1 cellular context compared by ENCODE assay signal in the genomic region with DNA sequence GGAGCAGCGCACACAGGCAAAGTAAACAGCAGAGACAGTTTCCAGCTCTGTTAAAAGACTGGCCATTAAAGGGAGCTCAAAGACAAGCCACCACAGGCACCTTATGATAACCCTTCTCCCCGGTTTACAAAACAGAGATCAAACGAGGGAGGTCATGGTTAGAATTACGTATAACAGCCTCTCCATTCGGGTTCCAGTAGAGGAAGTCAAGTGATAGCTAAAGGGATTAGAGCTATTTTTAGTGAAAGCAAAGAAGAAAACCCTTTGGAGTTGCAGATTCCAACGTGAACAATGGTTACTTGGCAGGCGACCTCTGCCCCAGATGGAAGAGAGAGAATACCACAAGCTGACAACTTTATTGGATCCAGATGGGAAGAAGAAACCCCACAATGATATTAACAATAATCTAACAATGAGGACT.
TF ChIP-seq lines count a peak whose summit lies in the region.

No MANE protein-coding gene starts in this region.

TF ChIP-seq in HepG2, 621 proteins besides CTCF, POLR2A, EP300 and RAD21 (continues in another document):
- TF ChIP-seq KAT7 (CRISPR knock-in tag; IDR thresholded peaks at IDR 0.05; ENCODE audit: borderline replicate concordance): no peak
- no peak for TF ChIP-seq FOXP1 (IDR thresholded peaks at IDR 0.05)
- TF ChIP-seq FOXP1 (CRISPR knock-in tag; IDR thresholded peaks at IDR 0.05): peak; percentile 55
- no peak for TF ChIP-seq ZNF382 (CRISPR knock-in tag; IDR thresholded peaks at IDR 0.05; ENCODE audit: borderline replicate concordance)
- no peak for TF ChIP-seq MTF1 (CRISPR knock-in tag; IDR thresholded peaks at IDR 0.05)
- TF ChIP-seq, protein P1, sequence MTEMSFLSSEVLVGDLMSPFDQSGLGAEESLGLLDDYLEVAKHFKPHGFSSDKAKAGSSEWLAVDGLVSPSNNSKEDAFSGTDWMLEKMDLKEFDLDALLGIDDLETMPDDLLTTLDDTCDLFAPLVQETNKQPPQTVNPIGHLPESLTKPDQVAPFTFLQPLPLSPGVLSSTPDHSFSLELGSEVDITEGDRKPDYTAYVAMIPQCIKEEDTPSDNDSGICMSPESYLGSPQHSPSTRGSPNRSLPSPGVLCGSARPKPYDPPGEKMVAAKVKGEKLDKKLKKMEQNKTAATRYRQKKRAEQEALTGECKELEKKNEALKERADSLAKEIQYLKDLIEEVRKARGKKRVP (CRISPR knock-in tag; IDR thresholded peaks at IDR 0.05): no peak
- TF ChIP-seq, protein P2, sequence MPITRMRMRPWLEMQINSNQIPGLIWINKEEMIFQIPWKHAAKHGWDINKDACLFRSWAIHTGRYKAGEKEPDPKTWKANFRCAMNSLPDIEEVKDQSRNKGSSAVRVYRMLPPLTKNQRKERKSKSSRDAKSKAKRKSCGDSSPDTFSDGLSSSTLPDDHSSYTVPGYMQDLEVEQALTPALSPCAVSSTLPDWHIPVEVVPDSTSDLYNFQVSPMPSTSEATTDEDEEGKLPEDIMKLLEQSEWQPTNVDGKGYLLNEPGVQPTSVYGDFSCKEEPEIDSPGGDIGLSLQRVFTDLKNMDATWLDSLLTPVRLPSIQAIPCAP (CRISPR knock-in tag; IDR thresholded peaks at IDR 0.05; ENCODE audit: low read depth): no peak
- peak; percentile 19; the same call in 1 of the 2 replicates for TF ChIP-seq FOXJ3 (CRISPR knock-in tag; IDR thresholded peaks at IDR 0.05; ENCODE audit: borderline replicate concordance)
- TF ChIP-seq, protein P3, sequence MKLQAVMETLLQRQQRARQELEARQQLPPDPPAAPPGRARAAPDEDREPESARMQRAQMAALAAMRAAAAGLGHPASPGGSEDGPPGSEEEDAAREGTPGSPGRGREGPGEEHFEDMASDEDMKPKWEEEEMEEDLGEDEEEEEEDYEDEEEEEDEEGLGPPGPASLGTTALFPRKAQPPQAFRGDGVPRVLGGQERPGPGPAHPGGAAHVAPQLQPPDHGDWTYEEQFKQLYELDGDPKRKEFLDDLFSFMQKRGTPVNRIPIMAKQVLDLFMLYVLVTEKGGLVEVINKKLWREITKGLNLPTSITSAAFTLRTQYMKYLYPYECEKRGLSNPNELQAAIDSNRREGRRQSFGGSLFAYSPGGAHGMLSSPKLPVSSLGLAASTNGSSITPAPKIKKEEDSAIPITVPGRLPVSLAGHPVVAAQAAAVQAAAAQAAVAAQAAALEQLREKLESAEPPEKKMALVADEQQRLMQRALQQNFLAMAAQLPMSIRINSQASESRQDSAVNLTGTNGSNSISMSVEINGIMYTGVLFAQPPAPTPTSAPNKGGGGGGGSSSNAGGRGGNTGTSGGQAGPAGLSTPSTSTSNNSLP (IDR thresholded peaks at IDR 0.05; ENCODE audit: low read depth, low read length): 0 out of 2 replicates have a peak, but pooled peaks have one; percentile 38
- TF ChIP-seq CCDC6 (CRISPR knock-in tag; IDR thresholded peaks at IDR 0.05): no peak
- TF ChIP-seq CBX5 (CRISPR knock-in tag; IDR thresholded peaks at IDR 0.05; ENCODE audit: borderline replicate concordance): no peak
- TF ChIP-seq ZNF431 (CRISPR knock-in tag; IDR thresholded peaks at IDR 0.05; ENCODE audit: borderline replicate concordance, low read depth): no peak; the same call in 1 of the 2 replicates
- no peak for TF ChIP-seq ZNF446 (CRISPR knock-in tag; IDR thresholded peaks at IDR 0.05)
- TF ChIP-seq SMAD1 (CRISPR knock-in tag; IDR thresholded peaks at IDR 0.05; ENCODE audit: borderline replicate concordance, low read depth): no peak
- no peak for TF ChIP-seq ZNF547 (CRISPR knock-in tag; IDR thresholded peaks at IDR 0.05)
- TF ChIP-seq CC2D1A (CRISPR knock-in tag; IDR thresholded peaks at IDR 0.05): no peak
- TF ChIP-seq PHF8 (CRISPR knock-in tag; IDR thresholded peaks at IDR 0.05): no peak
- no peak for TF ChIP-seq ERF (CRISPR knock-in tag; IDR thresholded peaks at IDR 0.05)
- TF ChIP-seq MYC (CRISPR knock-in tag; IDR thresholded peaks at IDR 0.05; ENCODE audit: borderline replicate concordance): no peak
- TF ChIP-seq, protein P4, sequence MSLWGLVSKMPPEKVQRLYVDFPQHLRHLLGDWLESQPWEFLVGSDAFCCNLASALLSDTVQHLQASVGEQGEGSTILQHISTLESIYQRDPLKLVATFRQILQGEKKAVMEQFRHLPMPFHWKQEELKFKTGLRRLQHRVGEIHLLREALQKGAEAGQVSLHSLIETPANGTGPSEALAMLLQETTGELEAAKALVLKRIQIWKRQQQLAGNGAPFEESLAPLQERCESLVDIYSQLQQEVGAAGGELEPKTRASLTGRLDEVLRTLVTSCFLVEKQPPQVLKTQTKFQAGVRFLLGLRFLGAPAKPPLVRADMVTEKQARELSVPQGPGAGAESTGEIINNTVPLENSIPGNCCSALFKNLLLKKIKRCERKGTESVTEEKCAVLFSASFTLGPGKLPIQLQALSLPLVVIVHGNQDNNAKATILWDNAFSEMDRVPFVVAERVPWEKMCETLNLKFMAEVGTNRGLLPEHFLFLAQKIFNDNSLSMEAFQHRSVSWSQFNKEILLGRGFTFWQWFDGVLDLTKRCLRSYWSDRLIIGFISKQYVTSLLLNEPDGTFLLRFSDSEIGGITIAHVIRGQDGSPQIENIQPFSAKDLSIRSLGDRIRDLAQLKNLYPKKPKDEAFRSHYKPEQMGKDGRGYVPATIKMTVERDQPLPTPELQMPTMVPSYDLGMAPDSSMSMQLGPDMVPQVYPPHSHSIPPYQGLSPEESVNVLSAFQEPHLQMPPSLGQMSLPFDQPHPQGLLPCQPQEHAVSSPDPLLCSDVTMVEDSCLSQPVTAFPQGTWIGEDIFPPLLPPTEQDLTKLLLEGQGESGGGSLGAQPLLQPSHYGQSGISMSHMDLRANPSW (CRISPR knock-in tag; IDR thresholded peaks at IDR 0.05; ENCODE audit: borderline replicate concordance): no peak
- TF ChIP-seq POLR2G (IDR thresholded peaks at IDR 0.05; ENCODE audit: low read depth, low read length): no peak
- TF ChIP-seq ZNF644 (CRISPR knock-in tag; IDR thresholded peaks at IDR 0.05; ENCODE audit: low read depth): no peak
- no peak for TF ChIP-seq RFX5 (IDR thresholded peaks at IDR 0.05; ENCODE audit: low read depth, low read length)
- TF ChIP-seq, protein P5, sequence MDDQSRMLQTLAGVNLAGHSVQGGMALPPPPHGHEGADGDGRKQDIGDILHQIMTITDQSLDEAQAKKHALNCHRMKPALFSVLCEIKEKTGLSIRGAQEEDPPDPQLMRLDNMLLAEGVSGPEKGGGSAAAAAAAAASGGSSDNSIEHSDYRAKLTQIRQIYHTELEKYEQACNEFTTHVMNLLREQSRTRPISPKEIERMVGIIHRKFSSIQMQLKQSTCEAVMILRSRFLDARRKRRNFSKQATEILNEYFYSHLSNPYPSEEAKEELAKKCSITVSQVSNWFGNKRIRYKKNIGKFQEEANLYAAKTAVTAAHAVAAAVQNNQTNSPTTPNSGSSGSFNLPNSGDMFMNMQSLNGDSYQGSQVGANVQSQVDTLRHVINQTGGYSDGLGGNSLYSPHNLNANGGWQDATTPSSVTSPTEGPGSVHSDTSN (CRISPR knock-in tag; IDR thresholded peaks at IDR 0.05; ENCODE audit: borderline replicate concordance): no peak
- TF ChIP-seq ZNF329 (CRISPR knock-in tag; IDR thresholded peaks at IDR 0.05; ENCODE audit: low read depth): no peak
- no peak for TF ChIP-seq NFATC3 (CRISPR knock-in tag; IDR thresholded peaks at IDR 0.05)
- TF ChIP-seq, protein P6, sequence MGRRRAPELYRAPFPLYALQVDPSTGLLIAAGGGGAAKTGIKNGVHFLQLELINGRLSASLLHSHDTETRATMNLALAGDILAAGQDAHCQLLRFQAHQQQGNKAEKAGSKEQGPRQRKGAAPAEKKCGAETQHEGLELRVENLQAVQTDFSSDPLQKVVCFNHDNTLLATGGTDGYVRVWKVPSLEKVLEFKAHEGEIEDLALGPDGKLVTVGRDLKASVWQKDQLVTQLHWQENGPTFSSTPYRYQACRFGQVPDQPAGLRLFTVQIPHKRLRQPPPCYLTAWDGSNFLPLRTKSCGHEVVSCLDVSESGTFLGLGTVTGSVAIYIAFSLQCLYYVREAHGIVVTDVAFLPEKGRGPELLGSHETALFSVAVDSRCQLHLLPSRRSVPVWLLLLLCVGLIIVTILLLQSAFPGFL (CRISPR knock-in tag; IDR thresholded peaks at IDR 0.05): no peak
- TF ChIP-seq TOPORS (CRISPR knock-in tag; IDR thresholded peaks at IDR 0.05): no peak
- TF ChIP-seq ZFP36 (IDR thresholded peaks at IDR 0.05; ENCODE audit: borderline replicate concordance, low read depth, low read length, partially characterized antibody): no peak
- TF ChIP-seq, protein P7, sequence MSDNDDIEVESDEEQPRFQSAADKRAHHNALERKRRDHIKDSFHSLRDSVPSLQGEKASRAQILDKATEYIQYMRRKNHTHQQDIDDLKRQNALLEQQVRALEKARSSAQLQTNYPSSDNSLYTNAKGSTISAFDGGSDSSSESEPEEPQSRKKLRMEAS (IDR thresholded peaks at IDR 0.05): no peak; the same call in 1 of the 2 replicates
- no peak for TF ChIP-seq KLF11 (CRISPR knock-in tag; IDR thresholded peaks at IDR 0.05)
- no peak for TF ChIP-seq ZSCAN20 (CRISPR knock-in tag; IDR thresholded peaks at IDR 0.05; ENCODE audit: borderline replicate concordance)
- peak; percentile 47; the same call in 1 of the 2 replicates for TF ChIP-seq SIX4 (CRISPR knock-in tag; IDR thresholded peaks at IDR 0.05)
- TF ChIP-seq ASH2L (IDR thresholded peaks at IDR 0.05; ENCODE audit: insufficient read length, low read depth, low read length): peak; percentile 62
- TF ChIP-seq, protein P8, sequence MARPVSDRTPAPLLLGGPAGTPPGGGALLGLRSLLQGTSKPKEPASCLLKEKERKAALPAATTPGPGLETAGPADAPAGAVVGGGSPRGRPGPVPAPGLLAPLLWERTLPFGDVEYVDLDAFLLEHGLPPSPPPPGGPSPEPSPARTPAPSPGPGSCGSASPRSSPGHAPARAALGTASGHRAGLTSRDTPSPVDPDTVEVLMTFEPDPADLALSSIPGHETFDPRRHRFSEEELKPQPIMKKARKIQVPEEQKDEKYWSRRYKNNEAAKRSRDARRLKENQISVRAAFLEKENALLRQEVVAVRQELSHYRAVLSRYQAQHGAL (CRISPR knock-in tag; IDR thresholded peaks at IDR 0.05; ENCODE audit: not compliant biosample characterization): no peak
- TF ChIP-seq, protein P9, sequence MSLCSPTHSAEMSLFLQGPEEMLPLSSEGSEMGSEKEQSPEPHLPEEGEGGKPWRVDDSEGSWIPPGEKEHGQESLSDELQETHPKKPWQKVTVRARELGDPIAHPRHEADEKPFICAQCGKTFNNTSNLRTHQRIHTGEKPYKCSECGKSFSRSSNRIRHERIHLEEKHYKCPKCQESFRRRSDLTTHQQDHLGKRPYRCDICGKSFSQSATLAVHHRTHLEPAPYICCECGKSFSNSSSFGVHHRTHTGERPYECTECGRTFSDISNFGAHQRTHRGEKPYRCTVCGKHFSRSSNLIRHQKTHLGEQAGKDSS (CRISPR knock-in tag; IDR thresholded peaks at IDR 0.05; ENCODE audit: borderline replicate concordance, low read depth): no peak
- TF ChIP-seq ZNF772 (CRISPR knock-in tag; IDR thresholded peaks at IDR 0.05): no peak
- TF ChIP-seq ZBTB7B (CRISPR knock-in tag; IDR thresholded peaks at IDR 0.05): no peak
- TF ChIP-seq NCOR1 (IDR thresholded peaks at IDR 0.05; ENCODE audit: borderline replicate concordance, low read length): peak; percentile 71; the same call in 1 of the 2 replicates
- no peak for TF ChIP-seq PAF1 (CRISPR knock-in tag; IDR thresholded peaks at IDR 0.05)
- no peak for TF ChIP-seq MAF1 (CRISPR knock-in tag; IDR thresholded peaks at IDR 0.05; ENCODE audit: borderline replicate concordance)
- no peak for TF ChIP-seq ZNF672 (CRISPR knock-in tag; IDR thresholded peaks at IDR 0.05)
- TF ChIP-seq ARHGAP35 (CRISPR knock-in tag; IDR thresholded peaks at IDR 0.05; ENCODE audit: borderline replicate concordance): no peak
- TF ChIP-seq, protein P10, sequence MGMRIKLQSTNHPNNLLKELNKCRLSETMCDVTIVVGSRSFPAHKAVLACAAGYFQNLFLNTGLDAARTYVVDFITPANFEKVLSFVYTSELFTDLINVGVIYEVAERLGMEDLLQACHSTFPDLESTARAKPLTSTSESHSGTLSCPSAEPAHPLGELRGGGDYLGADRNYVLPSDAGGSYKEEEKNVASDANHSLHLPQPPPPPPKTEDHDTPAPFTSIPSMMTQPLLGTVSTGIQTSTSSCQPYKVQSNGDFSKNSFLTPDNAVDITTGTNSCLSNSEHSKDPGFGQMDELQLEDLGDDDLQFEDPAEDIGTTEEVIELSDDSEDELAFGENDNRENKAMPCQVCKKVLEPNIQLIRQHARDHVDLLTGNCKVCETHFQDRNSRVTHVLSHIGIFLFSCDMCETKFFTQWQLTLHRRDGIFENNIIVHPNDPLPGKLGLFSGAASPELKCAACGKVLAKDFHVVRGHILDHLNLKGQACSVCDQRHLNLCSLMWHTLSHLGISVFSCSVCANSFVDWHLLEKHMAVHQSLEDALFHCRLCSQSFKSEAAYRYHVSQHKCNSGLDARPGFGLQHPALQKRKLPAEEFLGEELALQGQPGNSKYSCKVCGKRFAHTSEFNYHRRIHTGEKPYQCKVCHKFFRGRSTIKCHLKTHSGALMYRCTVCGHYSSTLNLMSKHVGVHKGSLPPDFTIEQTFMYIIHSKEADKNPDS (CRISPR knock-in tag; IDR thresholded peaks at IDR 0.05): no peak
- TF ChIP-seq POGZ (CRISPR knock-in tag; IDR thresholded peaks at IDR 0.05): no peak
- no peak for TF ChIP-seq FOXA1 (IDR thresholded peaks at IDR 0.05)
- TF ChIP-seq FOXA1 (CRISPR knock-in tag; IDR thresholded peaks at IDR 0.05): peak; percentile 78
- TF ChIP-seq, protein P11, sequence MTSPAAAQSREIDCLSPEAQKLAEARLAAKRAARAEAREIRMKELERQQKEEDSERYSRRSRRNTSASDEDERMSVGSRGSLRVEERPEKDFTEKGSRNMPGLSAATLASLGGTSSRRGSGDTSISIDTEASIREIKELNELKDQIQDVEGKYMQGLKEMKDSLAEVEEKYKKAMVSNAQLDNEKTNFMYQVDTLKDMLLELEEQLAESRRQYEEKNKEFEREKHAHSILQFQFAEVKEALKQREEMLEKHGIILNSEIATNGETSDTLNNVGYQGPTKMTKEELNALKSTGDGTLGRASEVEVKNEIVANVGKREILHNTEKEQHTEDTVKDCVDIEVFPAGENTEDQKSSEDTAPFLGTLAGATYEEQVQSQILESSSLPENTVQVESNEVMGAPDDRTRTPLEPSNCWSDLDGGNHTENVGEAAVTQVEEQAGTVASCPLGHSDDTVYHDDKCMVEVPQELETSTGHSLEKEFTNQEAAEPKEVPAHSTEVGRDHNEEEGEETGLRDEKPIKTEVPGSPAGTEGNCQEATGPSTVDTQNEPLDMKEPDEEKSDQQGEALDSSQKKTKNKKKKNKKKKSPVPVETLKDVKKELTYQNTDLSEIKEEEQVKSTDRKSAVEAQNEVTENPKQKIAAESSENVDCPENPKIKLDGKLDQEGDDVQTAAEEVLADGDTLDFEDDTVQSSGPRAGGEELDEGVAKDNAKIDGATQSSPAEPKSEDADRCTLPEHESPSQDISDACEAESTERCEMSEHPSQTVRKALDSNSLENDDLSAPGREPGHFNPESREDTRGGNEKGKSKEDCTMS (CRISPR knock-in tag; conservative IDR thresholded peaks at IDR 0.05): no peak
